ENCODE assay signal across 9 cellular contexts in genomic region chr6:148559848-148560433, GRCh38.
A peak's percentile ranks its signal among the peaks of the same experiment; 100 is the strongest.
DNase-seq lines count a peak whose midpoint lies in the region; ATAC-seq and TF ChIP-seq lines count a peak whose summit lies in the region.
"Had no signal": no experiment of that assay in that cellular context is flagged by ENCODE, and none has a peak within 500 bp of the region (broad histone marks: within the 10 kb centered on the region; RNA-seq: fewer than 3 reads in every experiment).

No MANE protein-coding gene starts in this region.

- no peaks in the 10 kb centered on the region for H3F3A ChIP-seq in SK-N-SH (replicated peaks; ENCODE audit: insufficient read depth)

- no peak overlapping the region for H3K9ac ChIP-seq in SK-N-SH

- CTCF ChIA-PET in SK-N-SH (lab: Yijun Ruan, JAX) = interaction anchor here (0.6 to 2.1 kb wide), 27 partner anchors 8 to 1518 kb away, joined by 3 to 15 read pairs (median 3); no protein-coding TSS in a partner anchor

- H3K4me3 ChIP-seq in SK-N-SH (ENCODE audit: low read depth in 2 of 2, low read length in 1 of 2) (peak overlapping the region; percentile 47 to 59), cardiac muscle cell (peak overlapping the region; percentile 39), upper lobe of right lung (peak overlapping the region; percentile 58)

- H3K9me3 Mint-ChIP-seq in activated naive CD8-positive, alpha-beta T cell treated with anti-CD3 and anti-CD28 coated beads, Interleukin-2, amount 10 ng/mL, durations not matched to agents 7 days and 5 days = no peaks in the 10 kb centered on the region

- intact Hi-C loops in upper lobe of right lung (cut with DNase I) = no loop called here

- H3K4me1 Mint-ChIP-seq in activated naive CD8-positive, alpha-beta T cell treated with anti-CD3 and anti-CD28 coated beads, Interleukin-2, amount 10 ng/mL, durations not matched to agents 7 days and 5 days = peaks cover 11% of the 10 kb centered on the region

- TF ChIP-seq RAD21 in SK-N-SH (IDR thresholded peaks at IDR 0.05; ENCODE audit: low read length) = peak; percentile 72

- TF ChIP-seq EP300 in SK-N-SH (IDR thresholded peaks at IDR 0.05; ENCODE audit: borderline replicate concordance in 1 of 2, low read depth in 1 of 2, low read length in 1 of 2) = no peak

- H3K36me3 ChIP-seq in SK-N-SH (replicated peaks in 1 of 2; ENCODE audit: control insufficient read depth in 1 of 2, insufficient read depth in 2 of 2, low read length in 1 of 2) (no peaks in the 10 kb centered on the region), cardiac muscle cell (no peaks in the 10 kb centered on the region), upper lobe of right lung (no peaks in the 10 kb centered on the region)

- POLR2A ChIA-PET in SK-N-SH (lab: Yijun Ruan, JAX) = no interaction called here
- POLR2A ChIA-PET in activated naive CD8-positive, alpha-beta T cell treated with anti-CD3 and anti-CD28 coated beads, Interleukin-2, amount 10 ng/mL, durations not matched to agents 7 days and 5 days (lab: Charles Lee) = no interaction called here

- H3K4me3 Mint-ChIP-seq in activated naive CD8-positive, alpha-beta T cell treated with anti-CD3 and anti-CD28 coated beads, Interleukin-2, amount 10 ng/mL, durations not matched to agents 7 days and 5 days = no peak overlapping the region

- no peaks in the 10 kb centered on the region for H4K20me1 ChIP-seq in SK-N-SH (ENCODE audit: insufficient read depth)

- peak; percentile 90 for TF ChIP-seq CTCF in SK-N-SH (IDR thresholded peaks at IDR 0.05)
- peak; percentile 90 for TF ChIP-seq CTCF in cardiac muscle cell (IDR thresholded peaks at IDR 0.05; ENCODE audit: low read depth, low read length)
- peak; percentile 98 for TF ChIP-seq CTCF in upper lobe of right lung (IDR thresholded peaks at IDR 0.05)

- no peaks in the 10 kb centered on the region for H3K79me2 ChIP-seq in SK-N-SH (ENCODE audit: insufficient read depth)

- in situ Hi-C loops in KBM-7 (cut with MboI; ENCODE audit: low pct_unique_long_range_greater_than_20kb, low sequenced_read_pairs) = loop anchor here (25.0 kb wide), 1 partner anchor 877 kb away; no protein-coding TSS in a partner anchor

- H3K4me1 ChIP-seq in SK-N-SH (ENCODE audit: control insufficient read depth in 1 of 2, insufficient read depth in 2 of 2, low read depth in 1 of 2, low read length in 1 of 2) (peaks cover 0 to 5% of the 10 kb centered on the region in 2 experiments; a peak in 1 of 4 replicates), cardiac muscle cell (ENCODE audit: low read depth) (no peaks in the 10 kb centered on the region), upper lobe of right lung (peaks cover 3% of the 10 kb centered on the region)

- H3K27ac Mint-ChIP-seq in activated naive CD8-positive, alpha-beta T cell treated with anti-CD3 and anti-CD28 coated beads, Interleukin-2, amount 10 ng/mL, durations not matched to agents 7 days and 5 days = no peak overlapping the region

- H3K9me3 ChIP-seq in SK-N-SH (no peaks in the 10 kb centered on the region), cardiac muscle cell (ENCODE audit: low read depth) (no peaks in the 10 kb centered on the region), upper lobe of right lung (no peaks in the 10 kb centered on the region)

- 3% methylated on average over 19 of the region's 46 CpGs for WGBS in SK-N-SH (ENCODE audit: low lambda C conversion rate)

- peak; percentile 82 for ATAC-seq in GM21515 (IDR thresholded peaks at IDR 0.05; ENCODE audit: unreplicated experiment)
- peak; percentile 78 for ATAC-seq in activated naive CD8-positive, alpha-beta T cell treated with anti-CD3 and anti-CD28 coated beads, Interleukin-2, amount 10 ng/mL, durations not matched to agents 7 days and 5 days (ENCODE audit: low read depth)
- ATAC-seq in upper lobe of right lung = peak; percentile 95

- H3K9me2 ChIP-seq in SK-N-SH = no peaks in the 10 kb centered on the region

- H3K27me3 ChIP-seq in SK-N-SH (ENCODE audit: insufficient read depth) (no peaks in the 10 kb centered on the region), cardiac muscle cell (no peaks in the 10 kb centered on the region), upper lobe of right lung (no peaks in the 10 kb centered on the region)

- DNase-seq in D341Med (ENCODE audit: low spot score) = peak; percentile 94
- peak; percentile 69 for DNase-seq in KBM-7
- peak; percentile 84 for DNase-seq in SK-N-SH
- peak; percentile 83 for DNase-seq in activated naive CD8-positive, alpha-beta T cell treated with anti-CD3 and anti-CD28 coated beads, Interleukin-2, amount 10 ng/mL, durations not matched to agents 7 days and 5 days
- DNase-seq in cardiac muscle cell (ENCODE audit: low read depth in 1 of 2, low spot score in 1 of 2) = peak; percentile 76 to 87
- peak; percentile 65 for DNase-seq in pons (ENCODE audit: low spot score)
- DNase-seq in upper lobe of right lung = peak; percentile 88

- H3K27me3 Mint-ChIP-seq in activated naive CD8-positive, alpha-beta T cell treated with anti-CD3 and anti-CD28 coated beads, Interleukin-2, amount 10 ng/mL, durations not matched to agents 7 days and 5 days = peaks cover 27% of the 10 kb centered on the region

- peak overlapping the region; percentile 79; the same call in 1 of the 2 replicates for H2AFZ ChIP-seq in SK-N-SH (ENCODE audit: low read depth)

- peak overlapping the region; percentile 85 for H3K4me2 ChIP-seq in SK-N-SH

- H3K36me3 Mint-ChIP-seq in activated naive CD8-positive, alpha-beta T cell treated with anti-CD3 and anti-CD28 coated beads, Interleukin-2, amount 10 ng/mL, durations not matched to agents 7 days and 5 days = no peaks in the 10 kb centered on the region

- H3K27ac ChIP-seq in SK-N-SH (ENCODE audit: low read depth in 2 of 2, low read length in 1 of 2) (no peak overlapping the region), cardiac muscle cell (peak overlapping the region; percentile 38), upper lobe of right lung (no peak overlapping the region)
- H3K27ac ChIP-seq: epithelial cell of prostate had no signal

TF ChIP-seq in SK-N-SH, 30 proteins besides CTCF, POLR2A, EP300 and RAD21:
- TF ChIP-seq MXI1 (IDR thresholded peaks at IDR 0.05; ENCODE audit: low read depth, low read length) (no peak), CHD2 (IDR thresholded peaks at IDR 0.05; ENCODE audit: low read length, partially characterized antibody) (no peak), SMC3 (IDR thresholded peaks at IDR 0.05; ENCODE audit: low read depth, low read length) (peak; percentile 77), TAF1 (IDR thresholded peaks at IDR 0.05; ENCODE audit: borderline replicate concordance, low read depth, low read length) (no peak), ELF1 (IDR thresholded peaks at IDR 0.05) (no peak), TEAD4 (IDR thresholded peaks at IDR 0.05; ENCODE audit: borderline replicate concordance, insufficient read depth) (no peak)
- TF ChIP-seq, protein P1, sequence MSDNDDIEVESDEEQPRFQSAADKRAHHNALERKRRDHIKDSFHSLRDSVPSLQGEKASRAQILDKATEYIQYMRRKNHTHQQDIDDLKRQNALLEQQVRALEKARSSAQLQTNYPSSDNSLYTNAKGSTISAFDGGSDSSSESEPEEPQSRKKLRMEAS (IDR thresholded peaks at IDR 0.05; ENCODE audit: low read depth) = peak; percentile 46; the same call in 1 of the 2 replicates
- TF ChIP-seq, protein P2, sequence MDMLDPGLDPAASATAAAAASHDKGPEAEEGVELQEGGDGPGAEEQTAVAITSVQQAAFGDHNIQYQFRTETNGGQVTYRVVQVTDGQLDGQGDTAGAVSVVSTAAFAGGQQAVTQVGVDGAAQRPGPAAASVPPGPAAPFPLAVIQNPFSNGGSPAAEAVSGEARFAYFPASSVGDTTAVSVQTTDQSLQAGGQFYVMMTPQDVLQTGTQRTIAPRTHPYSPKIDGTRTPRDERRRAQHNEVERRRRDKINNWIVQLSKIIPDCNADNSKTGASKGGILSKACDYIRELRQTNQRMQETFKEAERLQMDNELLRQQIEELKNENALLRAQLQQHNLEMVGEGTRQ (IDR thresholded peaks at IDR 0.05; ENCODE audit: borderline replicate concordance, low read depth, low read length) = no peak
